8 cellular contexts compared by ENCODE assay signal in the genomic region with DNA sequence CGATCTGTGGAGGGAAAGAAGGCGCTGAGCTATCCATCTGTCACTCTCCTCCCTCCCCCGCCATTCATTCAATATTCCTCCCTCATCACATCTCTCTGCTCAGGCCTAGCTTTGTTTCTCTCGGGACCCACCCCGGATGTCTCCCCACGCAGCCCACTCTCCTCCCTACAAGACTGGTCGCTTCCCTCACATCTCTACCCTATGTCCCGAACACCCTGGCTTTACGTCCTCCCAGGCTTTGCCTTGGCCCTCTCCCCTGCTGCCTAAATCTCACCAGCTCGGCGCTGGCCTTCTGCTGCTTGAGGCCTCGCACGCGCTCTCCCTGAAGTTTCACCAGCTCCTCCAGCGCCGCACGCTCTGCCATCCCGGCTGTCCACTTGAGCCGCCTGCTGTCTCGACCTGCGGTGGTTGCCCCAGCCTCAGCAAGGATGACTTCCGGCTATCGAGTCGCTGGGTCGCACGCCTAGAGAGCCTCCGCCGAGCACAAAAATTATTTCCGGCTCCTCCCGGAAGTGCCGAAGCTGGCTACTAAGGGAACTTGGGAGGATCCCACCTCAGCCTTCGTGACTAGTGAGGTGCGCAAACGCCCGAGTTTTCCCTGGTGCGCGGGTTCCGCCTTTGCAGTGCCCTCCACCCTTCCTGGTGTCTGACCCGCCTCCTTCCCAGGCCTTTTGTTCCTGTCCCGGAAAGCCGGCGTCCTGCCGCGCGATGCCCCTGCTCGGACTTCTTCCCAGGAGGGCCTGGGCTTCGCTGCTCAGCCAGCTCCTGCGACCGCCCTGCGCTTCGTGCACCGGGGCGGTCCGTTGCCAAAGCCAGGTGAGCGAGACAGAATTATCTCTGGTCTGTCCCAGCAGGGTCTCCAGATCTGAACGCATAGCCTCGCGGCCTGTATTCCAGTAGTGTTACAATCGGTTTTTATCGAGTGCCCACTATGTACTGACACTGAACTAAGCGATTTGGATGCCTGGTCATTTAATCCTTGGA. TPM values are rescaled to one million over a fixed set of nuclear protein-coding genes. Genes with fewer than 3 reads are reported as not detected.
DNase-seq lines count a peak whose midpoint lies in the region; ATAC-seq and TF ChIP-seq lines count a peak whose summit lies in the region.

A gene with protein sequence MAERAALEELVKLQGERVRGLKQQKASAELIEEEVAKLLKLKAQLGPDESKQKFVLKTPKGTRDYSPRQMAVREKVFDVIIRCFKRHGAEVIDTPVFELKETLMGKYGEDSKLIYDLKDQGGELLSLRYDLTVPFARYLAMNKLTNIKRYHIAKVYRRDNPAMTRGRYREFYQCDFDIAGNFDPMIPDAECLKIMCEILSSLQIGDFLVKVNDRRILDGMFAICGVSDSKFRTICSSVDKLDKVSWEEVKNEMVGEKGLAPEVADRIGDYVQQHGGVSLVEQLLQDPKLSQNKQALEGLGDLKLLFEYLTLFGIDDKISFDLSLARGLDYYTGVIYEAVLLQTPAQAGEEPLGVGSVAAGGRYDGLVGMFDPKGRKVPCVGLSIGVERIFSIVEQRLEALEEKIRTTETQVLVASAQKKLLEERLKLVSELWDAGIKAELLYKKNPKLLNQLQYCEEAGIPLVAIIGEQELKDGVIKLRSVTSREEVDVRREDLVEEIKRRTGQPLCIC (minus strand): TSS at position 430 of the 984 bp plus-strand sequence. CDS start 66 bp downstream, at position 364.
A gene with protein sequence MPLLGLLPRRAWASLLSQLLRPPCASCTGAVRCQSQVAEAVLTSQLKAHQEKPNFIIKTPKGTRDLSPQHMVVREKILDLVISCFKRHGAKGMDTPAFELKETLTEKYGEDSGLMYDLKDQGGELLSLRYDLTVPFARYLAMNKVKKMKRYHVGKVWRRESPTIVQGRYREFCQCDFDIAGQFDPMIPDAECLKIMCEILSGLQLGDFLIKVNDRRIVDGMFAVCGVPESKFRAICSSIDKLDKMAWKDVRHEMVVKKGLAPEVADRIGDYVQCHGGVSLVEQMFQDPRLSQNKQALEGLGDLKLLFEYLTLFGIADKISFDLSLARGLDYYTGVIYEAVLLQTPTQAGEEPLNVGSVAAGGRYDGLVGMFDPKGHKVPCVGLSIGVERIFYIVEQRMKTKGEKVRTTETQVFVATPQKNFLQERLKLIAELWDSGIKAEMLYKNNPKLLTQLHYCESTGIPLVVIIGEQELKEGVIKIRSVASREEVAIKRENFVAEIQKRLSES (plus strand): TSS at position 515 of the 984 bp plus-strand sequence. CDS start 194 bp downstream, at position 709.

- WGBS in adipose tissue, 3 donors = 0 to 1% (median 1%) methylated on average over 61 of the region's 61 CpGs
- WGBS in trophoblast cell (ENCODE audit: extremely low coverage, insufficient coverage, insufficient read length) = no CpG with 5 or more reads among the region's 61 CpGs
- 0 to 1% methylated on average over 2 to 61 of the region's 61 CpGs for WGBS in transverse colon (ENCODE audit: low coverage in 1 of 2), 2 donors

- TF ChIP-seq CTCF in GM12865 (IDR thresholded peaks at IDR 0.05; ENCODE audit: insufficient read depth, low read depth, low read length, missing control alignments) = no peak
- no peak for TF ChIP-seq CTCF in transverse colon (IDR thresholded peaks at IDR 0.05)

- TF ChIP-seq EP300 in transverse colon (IDR thresholded peaks at IDR 0.05; ENCODE audit: low read depth) = no peak

- TF ChIP-seq POLR2A in transverse colon (IDR thresholded peaks at IDR 0.05) = peak; percentile 75

- in situ Hi-C loops in transverse colon (cut with MboI; ENCODE audit: low pct_ligation_motif_present in 1 of 4, low pct_unique_long_range_greater_than_20kb in 1 of 4, low sequenced_read_pairs in 3 of 4) = loop anchor here in 1 of 4 donors (25.0 kb wide), 1 partner anchor 279 kb away; a partner anchor contains a TSS

- H4K91ac ChIP-seq in trophoblast cell (ENCODE audit: low read depth, low read length) = peak within 1 kb of the TSS; percentile 69

- peak within 1 kb of the TSS; percentile 85 for H3K4ac ChIP-seq in trophoblast cell (ENCODE audit: low read depth, low read length)

- H3K36me3 ChIP-seq in trophoblast cell (ENCODE audit: control insufficient read depth in 1 of 2, insufficient read depth in 2 of 2, low read length in 2 of 2) (peaks cover 26 to 37% of the 10 kb centered on the region in 2 experiments), transverse colon (peaks cover 0 to 44% (median 17%) of the 10 kb centered on the region in 4 donors)

- H3K4me3 ChIP-seq in GM12865 (ENCODE audit: low read depth, low read length) (peak within 1 kb of the TSS; percentile 69), trophoblast cell (ENCODE audit: low read depth, low read length) (peak within 1 kb of the TSS; percentile 86), transverse colon (peak within 1 kb of the TSS; percentile 64 to 75 (median 70))

- ATAC-seq in HG02759 (IDR thresholded peaks at IDR 0.05; ENCODE audit: unreplicated experiment) = peak; percentile 98

- H4K12ac ChIP-seq in trophoblast cell (ENCODE audit: low read depth, low read length) = peak within 1 kb of the TSS; percentile 85

- H3K9me3 ChIP-seq in trophoblast cell (ENCODE audit: insufficient read depth, low read depth, low read length) = no peaks in the 10 kb centered on the region
- no peaks in the 10 kb centered on the region for H3K9me3 ChIP-seq in transverse colon

- H2BK120ac ChIP-seq in trophoblast cell (ENCODE audit: insufficient read depth, low read length, poor library complexity) = peak within 1 kb of the TSS; percentile 45

- peak within 1 kb of the TSS; percentile 51 for H3K18ac ChIP-seq in trophoblast cell (ENCODE audit: low read length)

- H2AFZ ChIP-seq in trophoblast cell (ENCODE audit: insufficient read depth, low read length, poor library complexity) = peak within 1 kb of the TSS; percentile 33

- DNase-seq in GM12865 (ENCODE audit: low read depth) (peak; percentile 95), NCI-H1417 (lab: John Stamatoyannopoulos, UW) (peak; percentile 80 to 92 (median 90)), T follicular helper cell (ENCODE audit: low read depth) (peak; percentile 72), cardiac septum (ENCODE audit: low spot score) (peak; percentile 96), trophoblast cell (peak; percentile 94 to 97), transverse colon (peak; percentile 94)

- no peak within 1 kb of the TSS for H3K23ac ChIP-seq in trophoblast cell (ENCODE audit: low read length)

- peak within 1 kb of the TSS; percentile 95 for H3K9ac ChIP-seq in trophoblast cell (ENCODE audit: low read length)

- no peaks in the 10 kb centered on the region for H3K27me3 ChIP-seq in trophoblast cell (ENCODE audit: insufficient read depth, low read length)
- no peaks in the 10 kb centered on the region for H3K27me3 ChIP-seq in transverse colon

- H3K79me1 ChIP-seq in trophoblast cell (ENCODE audit: low read length) = peaks cover 7% of the 10 kb centered on the region

- H3K4me1 ChIP-seq in trophoblast cell (ENCODE audit: control insufficient read depth in 1 of 2, insufficient read depth in 2 of 2, low read length in 2 of 2) = peaks cover 3 to 4% of the 10 kb centered on the region in 2 experiments
- peaks cover 14 to 30% (median 16%) of the 10 kb centered on the region in 4 donors for H3K4me1 ChIP-seq in transverse colon

- no peak within 1 kb of the TSS for H3K27ac ChIP-seq in adipose tissue (ENCODE audit: low read depth, low read length)
- peak within 1 kb of the TSS; percentile 61 for H3K27ac ChIP-seq in trophoblast cell (ENCODE audit: low read depth, low read length)
- H3K27ac ChIP-seq in transverse colon = peak within 1 kb of the TSS; percentile 89 to 94 (median 92)

- H2BK12ac ChIP-seq in trophoblast cell (ENCODE audit: low read length) = no peak within 1 kb of the TSS

- H2BK5ac ChIP-seq in trophoblast cell (ENCODE audit: low read depth, low read length, poor library complexity) = peak within 1 kb of the TSS; percentile 84

- H3K4me2 ChIP-seq in trophoblast cell (ENCODE audit: low read length) = peak within 1 kb of the TSS; percentile 91

- peak within 1 kb of the TSS; percentile 22 for H2AK5ac ChIP-seq in trophoblast cell (ENCODE audit: low read length)

- intact Hi-C loops in cardiac septum (cut with DNase I) (loop anchor here (1.0 to 2.0 kb wide), 3 partner anchors 27 to 126 kb away; a partner anchor contains a TSS), transverse colon (cut with DNase I; ENCODE audit: low total_unique reads) (no loop called here)

- peak within 1 kb of the TSS; percentile 54 for H3K14ac ChIP-seq in trophoblast cell (ENCODE audit: low read length)

- peak within 1 kb of the TSS; percentile 95 for H4K8ac ChIP-seq in trophoblast cell (ENCODE audit: low read depth, low read length)

- H3K79me2 ChIP-seq in trophoblast cell (ENCODE audit: control insufficient read depth, insufficient read depth, low read length, poor library complexity) = peaks cover 10% of the 10 kb centered on the region

RNA-seq across cellular contexts. Expression of the first gene that starts in this region (rescaled TPM):
- 10 to 100 TPM; 34.8 to 46.7 (median 44.6) TPM for polyA plus RNA-seq in adipose tissue
- 37.8 TPM for total RNA-seq in cardiac septum
- polyA plus RNA-seq in trophoblast cell (2013) = 49.4 and 49.6 TPM in 2 replicates
- total RNA-seq in transverse colon = 10 to 100 TPM; 39.6 to 51.6 (median 43.9) TPM

RNA-seq across cellular contexts. Expression of the second gene that starts in this region (rescaled TPM):
- polyA plus RNA-seq in adipose tissue = 10 to 100 TPM; 12.0 to 14.5 (median 12.1) TPM
- total RNA-seq in cardiac septum (29.7 TPM), transverse colon (10 to 100 TPM; 30.3 to 60.6 (median 41.4) TPM)
- polyA plus RNA-seq in trophoblast cell (2013) = 20.2 and 20.3 TPM in 2 replicates
